Comparison of ENCODE assay signal across 8 cellular contexts in the genomic region with DNA sequence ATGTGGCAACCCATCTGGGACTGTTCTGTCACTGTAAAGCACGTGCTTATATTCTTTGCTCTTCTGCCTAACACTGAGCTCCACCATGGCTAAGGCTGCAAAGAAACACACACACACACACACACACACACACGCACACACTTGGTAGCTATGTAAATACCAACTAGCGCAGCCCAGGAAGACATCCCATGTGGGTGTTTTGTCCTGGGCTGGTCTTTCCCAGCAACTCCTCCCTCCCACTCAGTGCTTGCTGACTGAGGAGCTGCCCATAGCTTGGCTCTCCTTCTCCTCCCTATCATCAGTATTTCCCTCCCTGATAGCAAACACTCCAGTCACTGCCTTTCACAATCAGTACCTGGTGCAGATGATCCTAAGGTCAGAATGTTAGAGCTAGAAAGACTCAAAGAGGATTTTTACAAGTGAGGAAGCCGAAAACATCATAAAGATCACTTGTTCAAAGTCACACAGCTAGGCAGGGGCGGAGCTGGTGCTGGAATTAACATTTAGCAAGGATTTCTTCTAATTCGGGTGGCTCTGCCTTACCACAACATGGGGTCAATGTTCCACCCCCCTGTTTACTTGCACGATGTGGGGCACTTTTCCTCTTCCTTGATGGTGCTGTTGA.
DNase-seq lines count a peak whose midpoint lies in the region; ATAC-seq and TF ChIP-seq lines count a peak whose summit lies in the region.

No MANE protein-coding gene starts in this region.

- no peak for TF ChIP-seq CTCF in astrocyte of the spinal cord (IDR thresholded peaks at IDR 0.05; ENCODE audit: low read depth, low read length)

- intact Hi-C loops in Right ventricle myocardium inferior (cut with DNase I) (no loop called here), cardiac septum (cut with DNase I) (no loop called here)

- in situ Hi-C loops in astrocyte of the spinal cord (cut with HindIII; ENCODE audit: low sequenced_read_pairs) (no loop called here), ACHN (cut with HindIII; ENCODE audit: low pct_ligation_motif_present, low pct_unique_long_range_greater_than_20kb, low sequenced_read_pairs) (no loop called here)

- H3K27ac ChIP-seq in substantia nigra (ENCODE audit: low read depth, low read length, poor library complexity, severe bottlenecking), result no peak overlapping the region

- DNase-seq in Right ventricle myocardium inferior (ENCODE audit: missing footprints), result no peak
- no peak for DNase-seq in cardiac septum (ENCODE audit: low spot score)
- peak; percentile 83 for DNase-seq in astrocyte of the spinal cord (ENCODE audit: low read depth, low spot score)
- peak; percentile 67 for DNase-seq in kidney glomerular epithelial cell (lab: John Stamatoyannopoulos, UW)
- peak; percentile 56 for DNase-seq in ureter (ENCODE audit: low spot score)
- DNase-seq in NCI-H1694 (lab: John Stamatoyannopoulos, UW), result no peak
- no peak for DNase-seq in substantia nigra (lab: John Stamatoyannopoulos, UW)
- no peak for DNase-seq in ACHN

- ATAC-seq in Right ventricle myocardium inferior, result peak; percentile 59

- no peak overlapping the region for H3K4me3 ChIP-seq in astrocyte of the spinal cord (ENCODE audit: low read depth, low read length)

Comparison
In these comparisons a context has a peak if more than half of its experiments do, and no peak if none do; other contexts are left out.
1. DNase-seq: peak in astrocyte of the spinal cord (single experiment), kidney glomerular epithelial cell (single experiment) and ureter (single experiment); none in Right ventricle myocardium inferior (single experiment), cardiac septum (single experiment), NCI-H1694 (single experiment), substantia nigra (0 of 49) and ACHN (single experiment).